1 cellular context compared by ENCODE assay signal in the genomic region with DNA sequence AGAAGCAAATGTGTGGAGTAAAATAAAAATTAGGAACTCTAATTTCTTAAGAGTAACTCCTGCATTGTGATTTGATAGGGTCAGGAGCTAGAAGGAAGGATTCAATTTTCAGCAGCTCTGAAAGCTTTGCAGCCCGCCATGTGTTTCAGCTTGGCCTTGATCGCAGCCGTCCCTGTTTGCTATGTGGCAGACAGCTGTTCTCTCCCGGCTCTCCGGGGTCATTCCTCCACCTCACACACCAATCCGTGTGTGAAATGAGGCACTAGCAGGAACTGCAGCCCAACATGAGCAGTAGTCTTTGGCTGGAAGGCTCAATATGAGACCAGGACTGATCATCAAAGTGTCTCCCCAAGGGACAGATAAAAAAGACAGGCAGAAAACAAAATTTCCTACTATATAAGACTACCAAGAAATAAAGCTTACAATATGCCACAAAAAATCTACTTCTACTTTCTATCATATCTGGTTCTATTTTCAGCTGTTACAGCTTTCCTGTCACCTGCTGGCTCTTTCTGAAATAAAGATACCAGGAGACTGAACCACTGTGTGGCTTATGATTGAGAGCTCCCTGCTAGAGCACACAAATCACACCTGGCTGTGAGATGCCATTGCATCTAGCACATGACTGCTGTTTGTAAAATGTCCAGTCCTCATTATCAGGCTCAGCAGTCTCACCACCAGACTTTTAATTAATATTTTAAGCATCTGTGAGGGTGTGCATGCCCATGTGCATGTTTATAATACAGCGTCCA.
TF ChIP-seq lines count a peak whose summit lies in the region.

No MANE protein-coding gene starts in this region.

TF ChIP-seq in IMR-90, 13 proteins besides CTCF, POLR2A, EP300 and RAD21 (continued from another document):
- TF ChIP-seq, protein P1, sequence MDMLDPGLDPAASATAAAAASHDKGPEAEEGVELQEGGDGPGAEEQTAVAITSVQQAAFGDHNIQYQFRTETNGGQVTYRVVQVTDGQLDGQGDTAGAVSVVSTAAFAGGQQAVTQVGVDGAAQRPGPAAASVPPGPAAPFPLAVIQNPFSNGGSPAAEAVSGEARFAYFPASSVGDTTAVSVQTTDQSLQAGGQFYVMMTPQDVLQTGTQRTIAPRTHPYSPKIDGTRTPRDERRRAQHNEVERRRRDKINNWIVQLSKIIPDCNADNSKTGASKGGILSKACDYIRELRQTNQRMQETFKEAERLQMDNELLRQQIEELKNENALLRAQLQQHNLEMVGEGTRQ (IDR thresholded peaks at IDR 0.05; ENCODE audit: low read depth, low read length): no peak
- TF ChIP-seq MAZ (IDR thresholded peaks at IDR 0.05; ENCODE audit: borderline replicate concordance, low read depth, low read length): no peak
- TF ChIP-seq RFX5 (IDR thresholded peaks at IDR 0.05; ENCODE audit: low read depth, low read length): no peak
- TF ChIP-seq MAFK (IDR thresholded peaks at IDR 0.05; ENCODE audit: low read depth, low read length): no peak
- TF ChIP-seq NFE2L2 (IDR thresholded peaks at IDR 0.05; ENCODE audit: low read depth, low read length): no peak
- no peak for TF ChIP-seq MXI1 (IDR thresholded peaks at IDR 0.05; ENCODE audit: borderline replicate concordance, low read depth, low read length)
- TF ChIP-seq CEBPB (IDR thresholded peaks at IDR 0.05; ENCODE audit: low read depth, low read length): no peak
- TF ChIP-seq FOS (IDR thresholded peaks at IDR 0.05; ENCODE audit: low read depth, low read length): no peak
- no peak for TF ChIP-seq CHD1 (IDR thresholded peaks at IDR 0.05; ENCODE audit: low read depth, low read length)
